In genomic region chr6:169189686-169190085, GRCh38 we compare ENCODE assay signal across 16 cellular contexts.
DNase-seq lines count a peak whose midpoint lies in the region; ATAC-seq, FAIRE-seq and TF ChIP-seq lines count a peak whose summit lies in the region.
"Had no signal": no experiment of that assay in that cellular context is flagged by ENCODE, and none has a peak within 500 bp of the region (broad histone marks: within the 10 kb centered on the region; RNA-seq: fewer than 3 reads in every experiment).

No MANE protein-coding gene starts in this region.

- no TSS peak for BruUV-seq in IMR-90 (replicated peaks; lab: Mats Ljungman, UMichigan)

- H4K20me1 ChIP-seq in IMR-90 (ENCODE audit: insufficient read depth, low read length) (no peaks in the 10 kb centered on the region), neural progenitor cell (ENCODE audit: low read depth) (no peaks in the 10 kb centered on the region)

- POLR2A ChIA-PET in IMR-90 (lab: Charles Lee; ENCODE audit: unreplicated experiment), result no interaction called here

- H3F3A ChIP-seq in neural progenitor cell (ENCODE audit: low read depth), result no peaks in the 10 kb centered on the region

- no peak overlapping the region; the same call in 1 of the 2 replicates for H3K9ac ChIP-seq in IMR-90 (ENCODE audit: low read depth, low read length)
- H3K9ac ChIP-seq in neural progenitor cell, result no peak overlapping the region

- H3K4me3 ChIP-seq in IMR-90 (ENCODE audit: insufficient read depth, low read depth, low read length) (no peak overlapping the region), neural progenitor cell (no peak overlapping the region), thyroid gland (replicated peaks in 1 of 3) (no peak overlapping the region)
- no peak overlapping the region for H3K4me3 ChIP-seq in effector memory CD4-positive, alpha-beta T cell (ENCODE audit: insufficient read depth, low read depth, low read length, poor library complexity, severe bottlenecking)

- 0 out of 2 replicates have a peak overlapping the region, but pooled peaks have one; percentile 68 for H3K14ac ChIP-seq in IMR-90 (replicated peaks; ENCODE audit: low read depth, low read length)

- peak overlapping the region; percentile 5 to 71; a peak in 1 of 4 replicates for H4K8ac ChIP-seq in IMR-90 (ENCODE audit: low read depth in 2 of 2, low read length in 2 of 2)

- no peak overlapping the region for H3K56ac ChIP-seq in IMR-90 (ENCODE audit: extremely low read depth, insufficient read depth, low read length)

- intact Hi-C loops in IMR-90 (cut with micrococcal nuclease), result loop anchor here (10.0 kb wide), 1 partner anchor 715 kb away; no protein-coding TSS in a partner anchor
- intact Hi-C loops in thyroid gland (cut with DNase I), result no loop called here

- peaks cover 2% of the 10 kb centered on the region for H3K36me3 Mint-ChIP-seq in neural progenitor cell
- H3K36me3 Mint-ChIP-seq: activated naive CD4-positive, alpha-beta T cell treated with anti-CD3 and anti-CD28 coated beads, Interleukin-2, amount 10 ng/mL, durations not matched to agents 7 days and 5 days had no signal

- H2BK15ac ChIP-seq in IMR-90 (ENCODE audit: low read depth, low read length), result peak overlapping the region; percentile 80

- H3K27me3 ChIP-seq in IMR-90 (ENCODE audit: control insufficient read depth, insufficient read depth, low read length), result no peaks in the 10 kb centered on the region
- no peaks in the 10 kb centered on the region for H3K27me3 ChIP-seq in neural progenitor cell
- H3K27me3 ChIP-seq in thyroid gland, result no peaks in the 10 kb centered on the region
- H3K27me3 ChIP-seq in effector memory CD4-positive, alpha-beta T cell (replicated peaks; ENCODE audit: control insufficient read depth, insufficient read depth, low read length, poor library complexity, severe bottlenecking), result no peaks in the 10 kb centered on the region
- H3K27me3 ChIP-seq: BE2C had no signal

- dilution Hi-C loops in IMR-90 (cut with HindIII; ENCODE audit: low sequenced_read_pairs, unreplicated experiment), result no loop called here

- H2AK9ac ChIP-seq in IMR-90 (replicated peaks; ENCODE audit: low read depth, low read length, poor library complexity), result peak overlapping the region; percentile 25

- H2AK5ac ChIP-seq in IMR-90 (ENCODE audit: low read depth, low read length), result peak overlapping the region; percentile 82

- H3K4me3 Mint-ChIP-seq in neural progenitor cell, result no peak overlapping the region
- H3K4me3 Mint-ChIP-seq: activated naive CD4-positive, alpha-beta T cell treated with anti-CD3 and anti-CD28 coated beads, Interleukin-2, amount 10 ng/mL, durations not matched to agents 7 days and 5 days; T-helper 17 cell had no signal

- H3K18ac ChIP-seq in IMR-90 (ENCODE audit: low read depth, low read length), result peak overlapping the region; percentile 85

- peak overlapping the region; percentile 70; the same call in 1 of the 2 replicates for H3K27ac ChIP-seq in IMR-90 (ENCODE audit: insufficient read depth, low read length)
- no peak overlapping the region for H3K27ac ChIP-seq in neural progenitor cell
- peak overlapping the region; percentile 33 to 69 (median 67) for H3K27ac ChIP-seq in thyroid gland
- no peak overlapping the region for H3K27ac ChIP-seq in effector memory CD4-positive, alpha-beta T cell (ENCODE audit: insufficient read depth, low read length, poor library complexity, severe bottlenecking)

- CTCF ChIA-PET in IMR-90 (lab: Yijun Ruan, JAX), result no interaction called here

- peak overlapping the region; percentile 74 for H3K4ac ChIP-seq in IMR-90 (ENCODE audit: low read depth, low read length)

- no peak for TF ChIP-seq RAD21 in IMR-90 (IDR thresholded peaks at IDR 0.05; ENCODE audit: low read length)

- H3K4me1 ChIP-seq in IMR-90 (ENCODE audit: control insufficient read depth, insufficient read depth, low read length) (peaks cover 21% of the 10 kb centered on the region), neural progenitor cell (peaks cover 16% of the 10 kb centered on the region), thyroid gland (peaks cover 10 to 13% of the 10 kb centered on the region in 2 donors)
- no peaks in the 10 kb centered on the region for H3K4me1 ChIP-seq in effector memory CD4-positive, alpha-beta T cell (ENCODE audit: control insufficient read depth, insufficient read depth, low read length, poor library complexity, severe bottlenecking)
- H3K4me1 ChIP-seq: BE2C had no signal

- H3K79me1 ChIP-seq in IMR-90 (ENCODE audit: low read depth in 1 of 2, low read length in 2 of 2), result no peaks in the 10 kb centered on the region

- H3K27ac Mint-ChIP-seq in neural progenitor cell, result no peak overlapping the region
- H3K27ac Mint-ChIP-seq: activated naive CD4-positive, alpha-beta T cell treated with anti-CD3 and anti-CD28 coated beads, Interleukin-2, amount 10 ng/mL, durations not matched to agents 7 days and 5 days; T-helper 17 cell had no signal

- peak overlapping the region; percentile 30; the same call in 1 of the 2 replicates for H2BK20ac ChIP-seq in IMR-90 (ENCODE audit: low read depth, low read length)

- FAIRE-seq in HTR-8/SVneo (lab: Jason Lieb, UNC), result no peak
- FAIRE-seq: islet of Langerhans had no signal

- DNase-seq in IMR-90 (peak; percentile 26), fibroblast of peridontal ligament (ENCODE audit: extremely low read depth) (peak; percentile 48), neural progenitor cell (ENCODE audit: low spot score) (no peak), thyroid gland (no peak), NOMO-1 treated with dmso at 0.1 percent for 144 hours (lab: John Stamatoyannopoulos, UW; ENCODE audit: unreplicated experiment) (no peak), HTR-8/SVneo (ENCODE audit: insufficient read length, low spot score) (no peak)
- no peak for DNase-seq in effector memory CD4-positive, alpha-beta T cell
- DNase-seq: activated CD8-positive, alpha-beta memory T cell treated with anti-CD3 and anti-CD28 coated beads, Interleukin-2, amount 50 U/mL, for 48 hours; activated naive CD4-positive, alpha-beta T cell treated with anti-CD3 and anti-CD28 coated beads, Interleukin-2, amount 10 ng/mL, durations not matched to agents 7 days and 5 days; BE2C; central memory CD4-positive, alpha-beta T cell; NCI-H2171; T-helper 17 cell had no signal

- H3K27me3 Mint-ChIP-seq in neural progenitor cell (ENCODE audit: insufficient read depth, low read depth), result peaks cover 3% of the 10 kb centered on the region

- H3K36me3 ChIP-seq in IMR-90 (ENCODE audit: control insufficient read depth, insufficient read depth, low read length) (no peaks in the 10 kb centered on the region), neural progenitor cell (no peaks in the 10 kb centered on the region), thyroid gland (no peaks in the 10 kb centered on the region)
- H3K36me3 ChIP-seq in effector memory CD4-positive, alpha-beta T cell (ENCODE audit: control insufficient read depth, insufficient read depth, low read length), result no peaks in the 10 kb centered on the region
- H3K36me3 ChIP-seq: BE2C had no signal

- no peak overlapping the region; the same call in 1 of the 2 replicates for H3K4me2 ChIP-seq in IMR-90 (ENCODE audit: low read depth, low read length)
- no peak overlapping the region for H3K4me2 ChIP-seq in neural progenitor cell

- H2BK120ac ChIP-seq in IMR-90 (ENCODE audit: low read depth, low read length), result peak overlapping the region; percentile 86

- in situ Hi-C loops in IMR-90 (cut with MboI; ENCODE audit: low sequenced_read_pairs), result no loop called here

- peaks cover 2% of the 10 kb centered on the region; the same call in 1 of the 2 replicates for H3K9me3 ChIP-seq in IMR-90 (ENCODE audit: control insufficient read depth, insufficient read depth, low read length)
- H3K9me3 ChIP-seq in neural progenitor cell (ENCODE audit: low read depth), result no peaks in the 10 kb centered on the region
- H3K9me3 ChIP-seq in thyroid gland, result no peaks in the 10 kb centered on the region
- no peaks in the 10 kb centered on the region for H3K9me3 ChIP-seq in effector memory CD4-positive, alpha-beta T cell (ENCODE audit: control insufficient read depth, low read length)
- H3K9me3 ChIP-seq: BE2C had no signal

- peaks cover 11% of the 10 kb centered on the region for H3K9me3 Mint-ChIP-seq in neural progenitor cell
- H3K9me3 Mint-ChIP-seq: activated naive CD4-positive, alpha-beta T cell treated with anti-CD3 and anti-CD28 coated beads, Interleukin-2, amount 10 ng/mL, durations not matched to agents 7 days and 5 days had no signal

- H2AFZ ChIP-seq in IMR-90 (replicated peaks; ENCODE audit: low read length, poor library complexity) (peak overlapping the region; percentile 19), neural progenitor cell (replicated peaks) (peak overlapping the region; percentile 37)

- peaks cover 35% of the 10 kb centered on the region for H3K4me1 Mint-ChIP-seq in neural progenitor cell
- H3K4me1 Mint-ChIP-seq: T-helper 17 cell had no signal

- peaks cover 10% of the 10 kb centered on the region; the same call in 1 of the 2 replicates for H3K9me1 ChIP-seq in IMR-90 (ENCODE audit: insufficient read depth, low read length)

- peak overlapping the region; percentile 91 for H4K5ac ChIP-seq in IMR-90 (ENCODE audit: low read depth, low read length)

- 67% methylated on average over 4 of the region's 8 CpGs; no CpG with 5 or more reads in 1 of the 2 experiments for WGBS in IMR-90 (ENCODE audit: extremely low coverage in 2 of 2, insufficient read length in 1 of 2), 2 experiments
- 74 to 90% methylated on average over 8 of the region's 8 CpGs for WGBS in thyroid gland, 2 donors

- 0 out of 2 replicates have a peak overlapping the region, but pooled peaks have one; percentile 15 for H3K23ac ChIP-seq in IMR-90 (ENCODE audit: low read depth, low read length)

- TF ChIP-seq POLR2A in IMR-90 (IDR thresholded peaks at IDR 0.05; ENCODE audit: low read depth, low read length), result no peak
- TF ChIP-seq POLR2A in thyroid gland (IDR thresholded peaks at IDR 0.05), result no peak

- ATAC-seq in IMR-90 (ENCODE audit: low read depth) (peak; percentile 16), HG02840 (IDR thresholded peaks at IDR 0.05; ENCODE audit: low FRiP score, unreplicated experiment) (no peak)
- ATAC-seq: activated CD4-positive, CD25-positive, alpha-beta regulatory T cell treated with anti-CD3 and anti-CD28 coated beads, Interleukin-2, amount 50 U/mL, for 24 hours; T-helper 17 cell had no signal

- H4K91ac ChIP-seq in IMR-90 (ENCODE audit: insufficient read depth, low read depth, low read length), result peak overlapping the region; percentile 78

- TF ChIP-seq CTCF in IMR-90 (conservative IDR thresholded peaks at IDR 0.05; ENCODE audit: low read depth, low read length), result no peak
- no peak for TF ChIP-seq CTCF in neural progenitor cell (IDR thresholded peaks at IDR 0.05)
- no peak for TF ChIP-seq CTCF in thyroid gland (IDR thresholded peaks at IDR 0.05)

- peak overlapping the region; percentile 60 for H2BK5ac ChIP-seq in IMR-90 (ENCODE audit: low read depth, low read length, poor library complexity, severe bottlenecking)

- no peaks in the 10 kb centered on the region for H3K79me2 ChIP-seq in neural progenitor cell (ENCODE audit: low read depth)

TF ChIP-seq in IMR-90, 13 proteins besides CTCF, POLR2A, EP300 and RAD21 (continues in another document):
- TF ChIP-seq RCOR1 (IDR thresholded peaks at IDR 0.05; ENCODE audit: insufficient replicate concordance, low read length) (no peak), SMC3 (IDR thresholded peaks at IDR 0.05; ENCODE audit: low read depth, low read length) (no peak)

Comparison
In these comparisons a context has a peak if more than half of its experiments do, and no peak if none do; other contexts are left out.
1. DNase-seq: peak in IMR-90 (single experiment) and fibroblast of peridontal ligament (single experiment); none in neural progenitor cell (single experiment), thyroid gland (0 of 2), NOMO-1 treated with dmso at 0.1 percent for 144 hours (single experiment), effector memory CD4-positive, alpha-beta T cell (0 of 3) and HTR-8/SVneo (single experiment).
2. H3K27ac ChIP-seq: peak in IMR-90 (single experiment) and thyroid gland (3 of 3); none in neural progenitor cell (single experiment) and effector memory CD4-positive, alpha-beta T cell (single experiment).